Comparison of ENCODE assay signal across 16 cellular contexts in genomic region chr3:141625506-141625905, GRCh38.
DNase-seq lines count a peak whose midpoint lies in the region; ATAC-seq and TF ChIP-seq lines count a peak whose summit lies in the region.
"Had no signal": no experiment of that assay in that cellular context is flagged by ENCODE, and none has a peak within 500 bp of the region (broad histone marks: within the 10 kb centered on the region; RNA-seq: fewer than 3 reads in every experiment).

No MANE protein-coding gene starts in this region.

- H3K4me2 ChIP-seq in H9 (ENCODE audit: insufficient read depth, insufficient read length, low read length), result no peak overlapping the region

- H2AFZ ChIP-seq in H9 (ENCODE audit: low read length), result no peak overlapping the region

- no peak overlapping the region for H3K18ac ChIP-seq in H9 (ENCODE audit: insufficient read length, low read depth, low read length)

- no peaks in the 10 kb centered on the region for H3K27me3 Mint-ChIP-seq in natural killer cell treated with Interleukin-12 subunit alpha and Interleukin-12 subunit beta and Interleukin-15 and Interleukin-18, amount 100 ng/mL, for 72 hours
- H3K27me3 Mint-ChIP-seq in H9 (ENCODE audit: low read depth) (no peaks in the 10 kb centered on the region; the same call in none of the 2 replicates), T-helper 17 cell (no peaks in the 10 kb centered on the region)
- H3K27me3 Mint-ChIP-seq: activated B cell treated with CpG ODN at 0.5 μM for 24 hours; activated CD8-positive, alpha-beta memory T cell treated with anti-CD3 and anti-CD28 coated beads, Interleukin-2, amount 10 ng/mL, durations not matched to agents 7 days and 5 days; IgD-negative memory B cell had no signal

- H2BK12ac ChIP-seq in H9 (ENCODE audit: insufficient read length, low read depth, low read length), result no peak overlapping the region

- H2BK5ac ChIP-seq in H9 (ENCODE audit: insufficient read length, low read length), result no peak overlapping the region

- no peaks in the 10 kb centered on the region for H3K4me1 ChIP-seq in H9 (ENCODE audit: insufficient read depth, low read length)
- H3K4me1 ChIP-seq: BE2C had no signal

- H2BK15ac ChIP-seq in H9 (ENCODE audit: low read depth, low read length), result no peak overlapping the region

- no peaks in the 10 kb centered on the region for H3K79me1 ChIP-seq in H9 (ENCODE audit: insufficient read depth, low read depth, low read length, poor library complexity, severe bottlenecking)

- H3K4ac ChIP-seq in H9 (ENCODE audit: low read depth, low read length), result no peak overlapping the region

- H2BK20ac ChIP-seq in H9 (ENCODE audit: low read depth, low read length, poor library complexity, severe bottlenecking), result no peak overlapping the region

- H2BK120ac ChIP-seq in H9 (ENCODE audit: low read depth, low read length, poor library complexity, severe bottlenecking), result no peak overlapping the region

- peaks cover 0 to 4% of the 10 kb centered on the region in 2 donors for H3K4me1 Mint-ChIP-seq in natural killer cell treated with Interleukin-12 subunit alpha and Interleukin-12 subunit beta and Interleukin-15 and Interleukin-18, amount 100 ng/mL, for 72 hours (ENCODE audit: low read depth in 2 of 2)
- H3K4me1 Mint-ChIP-seq in H9, result peaks cover 3% of the 10 kb centered on the region in 2 experiments
- H3K4me1 Mint-ChIP-seq in T-helper 17 cell, result peaks cover 2% of the 10 kb centered on the region
- H3K4me1 Mint-ChIP-seq: activated B cell treated with CpG ODN at 0.5 μM for 24 hours, IgD-negative memory B cell had no signal

- H3K79me2 ChIP-seq in H9 (ENCODE audit: insufficient read depth, low read length), result no peaks in the 10 kb centered on the region

- no peak overlapping the region for H3T11ph ChIP-seq in H9 (ENCODE audit: low read length)

- H4K91ac ChIP-seq in H9 (ENCODE audit: insufficient read length, low read depth, low read length), result no peak overlapping the region

- H4K20me1 ChIP-seq in H9 (ENCODE audit: control insufficient read depth, insufficient read depth, insufficient read length), result no peaks in the 10 kb centered on the region

- no peak overlapping the region for H3K9ac ChIP-seq in H9 (ENCODE audit: extremely low read depth, insufficient read length, low read length)

- TF ChIP-seq CTCF in H9 (conservative IDR thresholded peaks at IDR 0.05), result no peak

- no peak overlapping the region for H2AK5ac ChIP-seq in H9 (ENCODE audit: insufficient read length, low read length)

- no peak overlapping the region for H3K23ac ChIP-seq in H9 (ENCODE audit: insufficient read length, low read depth, low read length)

- H3K56ac ChIP-seq in H9 (ENCODE audit: insufficient read length, low read depth, low read length), result no peak overlapping the region

- H3K9me3 Mint-ChIP-seq in natural killer cell treated with Interleukin-12 subunit alpha and Interleukin-12 subunit beta and Interleukin-15 and Interleukin-18, amount 100 ng/mL, for 72 hours, result peaks cover 6% of the 10 kb centered on the region
- peaks cover 12 to 14% of the 10 kb centered on the region in 2 experiments for H3K9me3 Mint-ChIP-seq in H9
- H3K9me3 Mint-ChIP-seq: IgD-negative memory B cell had no signal

- H3K27me3 ChIP-seq in H9 (ENCODE audit: insufficient read depth, low read length), result no peaks in the 10 kb centered on the region
- H3K27me3 ChIP-seq: BE2C had no signal

- DNase-seq in AG20443 (ENCODE audit: low spot score) (peak; percentile 69), M059J (ENCODE audit: low read depth) (peak; percentile 82), dermis blood vessel endothelial cell (peak; percentile 40), H9 (no peak), T-helper 17 cell (no peak), NCI-H69 (lab: John Stamatoyannopoulos, UW) (no peak)
- no peak for DNase-seq in natural killer cell treated with Interleukin-12 subunit alpha and Interleukin-12 subunit beta and Interleukin-15 and Interleukin-18, amount 100 ng/mL, for 72 hours (ENCODE audit: low spot score)
- DNase-seq: activated B cell treated with CpG ODN at 0.5 μM for 24 hours; activated CD8-positive, alpha-beta memory T cell treated with anti-CD3 and anti-CD28 coated beads, Interleukin-2, amount 10 ng/mL, durations not matched to agents 7 days and 5 days; activated gamma-delta T cell treated with Interleukin-2 at 50 U/mL for 16 hours; BE2C; NCI-H1105; NCI-H2227 treated with DMSO at 0.1 percent for 48 hours; stimulated activated CD4-positive, alpha-beta T cell treated with anti-CD3 and anti-CD28 coated beads, Interleukin-4, amount 100 ng/mL, for 24 hours had no signal

- peak; percentile 4 to 37 for ATAC-seq in natural killer cell treated with Interleukin-12 subunit alpha and Interleukin-12 subunit beta and Interleukin-15 and Interleukin-18, amount 100 ng/mL, for 72 hours
- no peak for ATAC-seq in T-helper 17 cell
- ATAC-seq in HG03521 (IDR thresholded peaks at IDR 0.05; ENCODE audit: unreplicated experiment), result no peak
- ATAC-seq: activated CD8-positive, alpha-beta memory T cell treated with anti-CD3 and anti-CD28 coated beads, Interleukin-2, amount 10 ng/mL, durations not matched to agents 7 days and 5 days had no signal

- no peak overlapping the region; the same call in 1 of the 2 replicates for H3K14ac ChIP-seq in H9 (ENCODE audit: insufficient read depth, low read length)

- peaks cover 5% of the 10 kb centered on the region for H3K36me3 Mint-ChIP-seq in natural killer cell treated with Interleukin-12 subunit alpha and Interleukin-12 subunit beta and Interleukin-15 and Interleukin-18, amount 100 ng/mL, for 72 hours
- H3K36me3 Mint-ChIP-seq in H9 (ENCODE audit: insufficient read depth in 1 of 3, low read depth in 3 of 3), result peaks cover 2 to 9% (median 3%) of the 10 kb centered on the region in 3 experiments; a peak in 4 of 7 replicates
- H3K36me3 Mint-ChIP-seq in T-helper 17 cell (ENCODE audit: low read depth), result no peaks in the 10 kb centered on the region
- H3K36me3 Mint-ChIP-seq: activated CD8-positive, alpha-beta memory T cell treated with anti-CD3 and anti-CD28 coated beads, Interleukin-2, amount 10 ng/mL, durations not matched to agents 7 days and 5 days; IgD-negative memory B cell had no signal

- H3K4me3 Mint-ChIP-seq in natural killer cell treated with Interleukin-12 subunit alpha and Interleukin-12 subunit beta and Interleukin-15 and Interleukin-18, amount 100 ng/mL, for 72 hours, result no peak overlapping the region
- H3K4me3 Mint-ChIP-seq in H9, result no peak overlapping the region
- H3K4me3 Mint-ChIP-seq in T-helper 17 cell, result no peak overlapping the region
- H3K4me3 Mint-ChIP-seq: activated B cell treated with CpG ODN at 0.5 μM for 24 hours; activated CD8-positive, alpha-beta memory T cell treated with anti-CD3 and anti-CD28 coated beads, Interleukin-2, amount 10 ng/mL, durations not matched to agents 7 days and 5 days; IgD-negative memory B cell had no signal

- H3K23me2 ChIP-seq in H9 (ENCODE audit: insufficient read length, low read depth, low read length, poor library complexity, severe bottlenecking), result no peaks in the 10 kb centered on the region

- H4K8ac ChIP-seq in H9 (replicated peaks; ENCODE audit: insufficient read length, low read depth, low read length), result no peak overlapping the region

- no peak overlapping the region for H3K27ac Mint-ChIP-seq in natural killer cell treated with Interleukin-12 subunit alpha and Interleukin-12 subunit beta and Interleukin-15 and Interleukin-18, amount 100 ng/mL, for 72 hours
- H3K27ac Mint-ChIP-seq in H9 (no peak overlapping the region; a peak in 1 of 7 replicates), T-helper 17 cell (no peak overlapping the region)
- H3K27ac Mint-ChIP-seq: activated B cell treated with CpG ODN at 0.5 μM for 24 hours; activated CD8-positive, alpha-beta memory T cell treated with anti-CD3 and anti-CD28 coated beads, Interleukin-2, amount 10 ng/mL, durations not matched to agents 7 days and 5 days; IgD-negative memory B cell had no signal

- H3K9me3 ChIP-seq in H9 (ENCODE audit: control insufficient read depth, low read depth, low read length) (no peaks in the 10 kb centered on the region), T-helper 17 cell (ENCODE audit: control insufficient read depth, low read length, poor library complexity, severe bottlenecking) (no peaks in the 10 kb centered on the region)

- WGBS in H9 (ENCODE audit: extremely low coverage, insufficient read length, low lambda C conversion rate), result no CpG with 5 or more reads among the region's 5 CpGs

- H3K27ac ChIP-seq in H9 (ENCODE audit: insufficient read length, low read depth, low read length), result no peak overlapping the region

- H4K5ac ChIP-seq in H9 (ENCODE audit: insufficient read length, low read depth, low read length), result no peak overlapping the region

Comparison
In these comparisons a context has a peak if more than half of its experiments do, and no peak if none do; other contexts are left out.
1. DNase-seq: peak in AG20443 (single experiment), M059J (single experiment) and dermis blood vessel endothelial cell (single experiment); none in natural killer cell treated with Interleukin-12 subunit alpha and Interleukin-12 subunit beta and Interleukin-15 and Interleukin-18, amount 100 ng/mL, for 72 hours (single experiment), H9 (single experiment), T-helper 17 cell (0 of 3) and NCI-H69 (single experiment).
2. ATAC-seq: peak in natural killer cell treated with Interleukin-12 subunit alpha and Interleukin-12 subunit beta and Interleukin-15 and Interleukin-18, amount 100 ng/mL, for 72 hours (2 of 2); none in T-helper 17 cell (single experiment) and HG03521 (single experiment).